In genomic region chr16:10090816-10091215, GRCh38 we compare ENCODE assay signal across 16 cellular contexts.
"Had no signal": no experiment of that assay in that cellular context is flagged by ENCODE, and none has a peak within 500 bp of the region (broad histone marks: within the 10 kb centered on the region; RNA-seq: fewer than 3 reads in every experiment).

No MANE protein-coding gene starts in this region.

- H3K27ac ChIP-seq: ascending aorta, esophagus squamous epithelium, gastroesophageal sphincter, neural progenitor cell, ovary, thyroid gland had no signal

- H3K4me3 ChIP-seq: ascending aorta, esophagus squamous epithelium, gastroesophageal sphincter, neural progenitor cell, ovary, thyroid gland had no signal

- H3K9me3 ChIP-seq: ascending aorta, ovary, thyroid gland had no signal

- H3K27me3 ChIP-seq: ascending aorta, gastroesophageal sphincter, neural progenitor cell, ovary, thyroid gland had no signal

- DNase-seq: activated CD4-positive, alpha-beta T cell treated with anti-CD3 and anti-CD28 coated beads, Interleukin-2, amount 10 ng/mL, durations not matched to agents 7 days and 5 days; activated naive CD4-positive, alpha-beta T cell treated with anti-CD3 and anti-CD28 coated beads for 36 hours; cortex of kidney; effector CD4-positive, alpha-beta T cell; esophagus squamous epithelium; naive B cell; ovary; stimulated activated CD4-positive, alpha-beta T cell treated with anti-CD3 and anti-CD28 coated beads, Interleukin-12 subunit alpha, Interleukin-12 subunit beta, amount 100 ng/mL, for 4 hours; stimulated activated CD4-positive, alpha-beta T cell treated with anti-CD3 and anti-CD28 coated beads, Interleukin-2, amount 100 ng/mL, for 24 hours; T-helper 17 cell; thyroid gland had no signal

- H3K4me3 Mint-ChIP-seq: activated CD4-positive, alpha-beta T cell treated with anti-CD3 and anti-CD28 coated beads, Interleukin-2, amount 10 ng/mL, durations not matched to agents 7 days and 5 days; activated naive CD4-positive, alpha-beta T cell treated with anti-CD3 and anti-CD28 coated beads for 36 hours; central memory CD8-positive, alpha-beta T cell; naive B cell; neural progenitor cell; stimulated activated effector memory CD8-positive, alpha-beta T cell treated with anti-CD3 and anti-CD28 coated beads, Interleukin-12 subunit alpha, Interleukin-12 subunit beta, amount 100 ng/mL, for 72 hours; T-helper 17 cell had no signal

- H3K36me3 Mint-ChIP-seq: neural progenitor cell; stimulated activated effector memory CD8-positive, alpha-beta T cell treated with anti-CD3 and anti-CD28 coated beads, Interleukin-12 subunit alpha, Interleukin-12 subunit beta, amount 100 ng/mL, for 72 hours had no signal

- H3K27me3 Mint-ChIP-seq: activated CD4-positive, alpha-beta T cell treated with anti-CD3 and anti-CD28 coated beads, Interleukin-2, amount 10 ng/mL, durations not matched to agents 7 days and 5 days had no signal

- H3K36me3 ChIP-seq: ascending aorta, esophagus squamous epithelium, gastroesophageal sphincter, neural progenitor cell, ovary, thyroid gland had no signal

- H3K9me3 Mint-ChIP-seq: activated CD4-positive, alpha-beta T cell treated with anti-CD3 and anti-CD28 coated beads, Interleukin-2, amount 10 ng/mL, durations not matched to agents 7 days and 5 days; central memory CD8-positive, alpha-beta T cell; neural progenitor cell; stimulated activated effector memory CD8-positive, alpha-beta T cell treated with anti-CD3 and anti-CD28 coated beads, Interleukin-12 subunit alpha, Interleukin-12 subunit beta, amount 100 ng/mL, for 72 hours had no signal

- H3K4me1 ChIP-seq: esophagus squamous epithelium, neural progenitor cell had no signal

- ATAC-seq: gastroesophageal sphincter; stimulated activated effector memory CD8-positive, alpha-beta T cell treated with anti-CD3 and anti-CD28 coated beads, Interleukin-12 subunit alpha, Interleukin-12 subunit beta, amount 100 ng/mL, for 72 hours; T-helper 17 cell had no signal

- H3K4me1 Mint-ChIP-seq: activated CD4-positive, alpha-beta T cell treated with anti-CD3 and anti-CD28 coated beads, Interleukin-2, amount 10 ng/mL, durations not matched to agents 7 days and 5 days; central memory CD8-positive, alpha-beta T cell; naive B cell; stimulated activated effector memory CD8-positive, alpha-beta T cell treated with anti-CD3 and anti-CD28 coated beads, Interleukin-12 subunit alpha, Interleukin-12 subunit beta, amount 100 ng/mL, for 72 hours; T-helper 17 cell had no signal

- H3K27ac Mint-ChIP-seq: activated CD4-positive, alpha-beta T cell treated with anti-CD3 and anti-CD28 coated beads, Interleukin-2, amount 10 ng/mL, durations not matched to agents 7 days and 5 days; activated naive CD4-positive, alpha-beta T cell treated with anti-CD3 and anti-CD28 coated beads for 36 hours; naive B cell; neural progenitor cell; stimulated activated effector memory CD8-positive, alpha-beta T cell treated with anti-CD3 and anti-CD28 coated beads, Interleukin-12 subunit alpha, Interleukin-12 subunit beta, amount 100 ng/mL, for 72 hours; T-helper 17 cell had no signal
